In the genomic region with DNA sequence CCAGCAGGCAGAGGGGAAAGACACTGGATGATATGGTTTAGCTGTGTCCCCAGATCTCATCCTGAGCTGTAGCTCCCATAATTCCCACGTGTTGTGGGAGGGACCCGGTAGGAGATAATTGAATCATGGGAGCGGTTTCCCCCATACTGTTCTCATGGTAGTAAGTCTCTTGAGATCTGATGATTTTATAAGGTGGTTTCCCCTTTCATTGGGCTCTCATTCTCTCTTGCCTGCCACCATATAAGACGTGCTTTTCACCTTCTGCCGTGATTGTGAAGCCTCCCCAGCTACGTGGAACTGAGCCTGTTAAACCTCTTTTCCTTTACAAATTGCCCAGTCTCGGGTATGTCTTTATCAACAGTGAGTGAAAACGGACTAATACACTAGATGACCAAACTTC, we compare ENCODE assay signal across 24 cellular contexts.
"Had no signal": no experiment of that assay in that cellular context is flagged by ENCODE, and none has a peak within 500 bp of the region (broad histone marks: within the 10 kb centered on the region; RNA-seq: fewer than 3 reads in every experiment).

No MANE protein-coding gene starts in this region.

- DNase-seq: cortex of kidney; effector memory CD8-positive, alpha-beta T cell; foreskin fibroblast; gastrocnemius medialis; head of caudate nucleus; mesendoderm; midbrain; naive thymus-derived CD4-positive, alpha-beta T cell; nucleus accumbens; stimulated activated CD4-positive, alpha-beta T cell treated with anti-CD3 and anti-CD28 coated beads, Interleukin-12 subunit alpha, Interleukin-12 subunit beta, amount 100 ng/mL, for 4 hours; stimulated activated CD4-positive, alpha-beta T cell treated with anti-CD3 and anti-CD28 coated beads, Interleukin-1b, Interleukin-23, amount 100 ng/mL, for 48 hours; stimulated activated CD4-positive, alpha-beta T cell treated with anti-CD3 and anti-CD28 coated beads, Interleukin-4, amount 100 ng/mL, for 1 hour; stimulated activated CD8-positive, alpha-beta memory T cell treated with anti-CD3 and anti-CD28 coated beads, Interleukin-4, amount 100 ng/mL, for 48 hours; stimulated activated naive CD4-positive, alpha-beta T cell; stimulated activated naive CD8-positive, alpha-beta T cell treated with anti-CD3 and anti-CD28 coated beads, Interleukin-15, amount 100 ng/mL, for 72 hours; trophoblast cell had no signal

- H3K36me3 Mint-ChIP-seq: naive thymus-derived CD4-positive, alpha-beta T cell had no signal

- H3K4me3 Mint-ChIP-seq: effector memory CD8-positive, alpha-beta T cell; naive thymus-derived CD4-positive, alpha-beta T cell; nephron; stimulated activated naive CD8-positive, alpha-beta T cell treated with anti-CD3 and anti-CD28 coated beads, Interleukin-15, amount 100 ng/mL, for 72 hours had no signal

- H3K4me2 ChIP-seq: smooth muscle cell had no signal

- H3K4me1 Mint-ChIP-seq: naive thymus-derived CD4-positive, alpha-beta T cell; stimulated activated naive CD8-positive, alpha-beta T cell treated with anti-CD3 and anti-CD28 coated beads, Interleukin-15, amount 100 ng/mL, for 72 hours had no signal

- H3K9me3 Mint-ChIP-seq: effector memory CD8-positive, alpha-beta T cell; naive thymus-derived CD4-positive, alpha-beta T cell; nephron; stimulated activated naive CD8-positive, alpha-beta T cell treated with anti-CD3 and anti-CD28 coated beads, Interleukin-15, amount 100 ng/mL, for 72 hours had no signal

- H3K27me3 ChIP-seq: gastrocnemius medialis, right atrium auricular region, thyroid gland had no signal

- H3K27ac ChIP-seq: gastrocnemius medialis, prostate gland, right atrium auricular region, thyroid gland had no signal

- ATAC-seq: effector memory CD8-positive, alpha-beta T cell; gastrocnemius medialis; left lobe of liver; naive thymus-derived CD4-positive, alpha-beta T cell; sciatic nerve; stimulated activated naive CD8-positive, alpha-beta T cell treated with anti-CD3 and anti-CD28 coated beads, Interleukin-15, amount 100 ng/mL, for 72 hours had no signal

- H3K27ac Mint-ChIP-seq: effector memory CD8-positive, alpha-beta T cell; naive thymus-derived CD4-positive, alpha-beta T cell; nephron; stimulated activated naive CD8-positive, alpha-beta T cell treated with anti-CD3 and anti-CD28 coated beads, Interleukin-15, amount 100 ng/mL, for 72 hours had no signal

- H3K4me3 ChIP-seq: gastrocnemius medialis, lung, prostate gland, right atrium auricular region, smooth muscle cell, thyroid gland had no signal

- H3K9me3 ChIP-seq: gastrocnemius medialis, prostate gland, right atrium auricular region, thyroid gland had no signal

- H3K4me1 ChIP-seq: gastrocnemius medialis, prostate gland, right atrium auricular region had no signal

- H3K36me3 ChIP-seq: gastrocnemius medialis, prostate gland, right atrium auricular region, thyroid gland had no signal
